In the genomic region with DNA sequence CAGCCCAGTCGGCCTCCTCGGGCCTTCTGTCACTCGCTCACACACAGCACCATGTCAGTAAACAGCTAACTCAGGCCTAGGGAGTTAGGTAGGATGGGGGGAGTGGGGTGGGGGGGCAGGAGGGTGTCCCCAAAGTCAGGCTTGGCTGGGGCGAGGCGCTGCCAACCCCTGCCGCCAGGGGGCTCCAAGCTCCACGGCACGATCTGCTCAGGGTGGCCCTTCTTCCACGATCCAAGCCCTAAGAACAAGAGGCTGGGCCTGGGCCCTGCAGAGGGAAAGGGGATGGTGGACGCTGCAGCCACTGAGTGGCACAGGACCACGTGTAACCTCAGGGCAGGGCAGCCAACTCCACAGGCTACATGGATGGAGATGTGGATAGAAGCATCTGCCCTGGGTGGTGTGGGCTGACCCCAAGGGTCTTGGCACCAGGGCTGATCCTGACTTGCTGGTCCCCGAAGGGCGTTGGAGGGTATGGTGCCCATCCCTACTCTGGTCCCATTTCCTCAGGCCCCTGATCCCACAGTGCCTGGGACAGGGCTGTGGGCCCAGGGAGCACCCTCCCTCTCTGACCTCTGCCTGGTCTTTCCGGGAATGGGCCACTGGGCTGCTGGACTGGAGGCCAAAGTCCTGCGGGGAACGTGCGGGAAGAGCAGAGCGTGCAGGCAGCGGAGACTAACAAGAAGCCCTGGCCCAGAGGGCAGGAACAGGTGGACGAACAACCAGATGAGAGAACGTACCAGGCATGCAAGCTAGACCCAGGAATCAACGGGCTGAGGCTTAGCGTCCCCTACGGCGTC, we compare ENCODE assay signal across 8 cellular contexts. TPM values are rescaled to one million over a fixed set of nuclear protein-coding genes. Genes with fewer than 3 reads are reported as not detected.
DNase-seq lines count a peak whose midpoint lies in the region; ATAC-seq, FAIRE-seq and TF ChIP-seq lines count a peak whose summit lies in the region.

No MANE protein-coding gene starts in this region.

- H3K4me3 Mint-ChIP-seq in activated T-cell treated with anti-CD3 and anti-CD28 coated beads, Interleukin-2, amount 50 U/mL, for 24 hours: no peak overlapping the region
- H3K4me3 Mint-ChIP-seq in neural progenitor cell: peak overlapping the region; percentile 57

- no peaks in the 10 kb centered on the region for H3K9me3 Mint-ChIP-seq in activated T-cell treated with anti-CD3 and anti-CD28 coated beads, Interleukin-2, amount 50 U/mL, for 24 hours
- no peaks in the 10 kb centered on the region for H3K9me3 Mint-ChIP-seq in neural progenitor cell

- no peak for FAIRE-seq in A549 (lab: Jason Lieb, UNC)

- TF ChIP-seq RAD21 in A549 (conservative IDR thresholded peaks at IDR 0.05 in 1 of 2, IDR thresholded peaks at IDR 0.05 in 1 of 2): peak; percentile 72 to 76

- peaks cover 33% of the 10 kb centered on the region for H3K36me3 Mint-ChIP-seq in activated T-cell treated with anti-CD3 and anti-CD28 coated beads, Interleukin-2, amount 50 U/mL, for 24 hours (ENCODE audit: low read depth)
- H3K36me3 Mint-ChIP-seq in neural progenitor cell: peaks cover 4% of the 10 kb centered on the region

- H3K4me2 ChIP-seq in A549 (no peak overlapping the region), OCI-LY1 (ENCODE audit: low read length) (no peak overlapping the region), neural progenitor cell (no peak overlapping the region)

- CTCF ChIA-PET in A549 (lab: Yijun Ruan, JAX): interaction anchor here (0.7 to 7.7 kb wide), 23 partner anchors 8 to 240 kb away, joined by 3 to 89 read pairs (median 4); no protein-coding TSS in a partner anchor

- 63% methylated on average over 17 of the region's 25 CpGs for WGBS in A549 (ENCODE audit: missing lambda C conversion rate)

- DNase-seq in A549 (ENCODE audit: low read depth in 1 of 2, low spot score in 1 of 2) (peak; percentile 57 to 62), GM13976 (ENCODE audit: low spot score) (peak; percentile 91), fibroblast of gingiva (ENCODE audit: low read depth) (peak; percentile 46), neural progenitor cell (ENCODE audit: low spot score) (peak; percentile 80), substantia nigra (lab: John Stamatoyannopoulos, UW) (peak in 44 of 49 donors; percentile 23 to 80 (median 53))
- peak; percentile 89 for DNase-seq in activated T-cell treated with anti-CD3 and anti-CD28 coated beads, Interleukin-2, amount 50 U/mL, for 24 hours

- H3K4me1 Mint-ChIP-seq in activated T-cell treated with anti-CD3 and anti-CD28 coated beads, Interleukin-2, amount 50 U/mL, for 24 hours (ENCODE audit: low read depth): peaks cover 15% of the 10 kb centered on the region
- peaks cover 40% of the 10 kb centered on the region for H3K4me1 Mint-ChIP-seq in neural progenitor cell

- in situ Hi-C loops in GM13976 (cut with MboI; ENCODE audit: low sequenced_read_pairs, unreplicated experiment): loop anchor here (10.0 kb wide), 1 partner anchor 154 kb away; no protein-coding TSS in a partner anchor

- TF ChIP-seq CTCF in A549 (IDR thresholded peaks at IDR 0.05) (peak; percentile 70), GM13976 (IDR thresholded peaks at IDR 0.05; ENCODE audit: borderline replicate concordance, control extremely low read depth, extremely low read depth, insufficient read depth, missing control alignments) (peak; percentile 93), OCI-LY1 (IDR thresholded peaks at IDR 0.05; ENCODE audit: low read length) (peak; percentile 90), neural progenitor cell (IDR thresholded peaks at IDR 0.05) (peak; percentile 92)

- no peaks in the 10 kb centered on the region for H3K9me2 ChIP-seq in OCI-LY1 (ENCODE audit: low read depth, low read length)

- no peaks in the 10 kb centered on the region for H3K27me3 Mint-ChIP-seq in activated T-cell treated with anti-CD3 and anti-CD28 coated beads, Interleukin-2, amount 50 U/mL, for 24 hours
- peaks cover 5% of the 10 kb centered on the region for H3K27me3 Mint-ChIP-seq in neural progenitor cell (ENCODE audit: insufficient read depth, low read depth)

- H3K27ac ChIP-seq in A549: no peak overlapping the region
- H3K27ac ChIP-seq in OCI-LY1 (ENCODE audit: low read depth, low read length, poor library complexity, severe bottlenecking): no peak overlapping the region
- no peak overlapping the region for H3K27ac ChIP-seq in neural progenitor cell
- H3K27ac ChIP-seq in substantia nigra (ENCODE audit: low read depth, low read length, poor library complexity, severe bottlenecking): peak overlapping the region; percentile 55

- H4K20me1 ChIP-seq in OCI-LY1 (ENCODE audit: insufficient read depth, low read length) (no peaks in the 10 kb centered on the region), neural progenitor cell (ENCODE audit: low read depth) (peaks cover 28% of the 10 kb centered on the region)

- no peaks in the 10 kb centered on the region for H3F3A ChIP-seq in OCI-LY1 (ENCODE audit: insufficient read depth, low read length)
- H3F3A ChIP-seq in neural progenitor cell (ENCODE audit: low read depth): peaks cover 17% of the 10 kb centered on the region

- H3K4me3 ChIP-seq in A549 (no peak overlapping the region), OCI-LY1 (ENCODE audit: low read depth, low read length, poor library complexity, severe bottlenecking) (no peak overlapping the region), neural progenitor cell (no peak overlapping the region)

- H2AFZ ChIP-seq in OCI-LY1 (ENCODE audit: low read length) (no peak overlapping the region), neural progenitor cell (replicated peaks) (no peak overlapping the region)

- ATAC-seq in A549 (peak; percentile 44 to 79), HG02763 (IDR thresholded peaks at IDR 0.05; ENCODE audit: unreplicated experiment) (no peak)

- peaks cover 5% of the 10 kb centered on the region; the same call in 1 of the 3 replicates for H3K4me1 ChIP-seq in A549
- peaks cover 13% of the 10 kb centered on the region for H3K4me1 ChIP-seq in OCI-LY1 (ENCODE audit: insufficient read depth, low read length, severe bottlenecking)
- H3K4me1 ChIP-seq in neural progenitor cell: peaks cover 10% of the 10 kb centered on the region

- POLR2A ChIA-PET in A549 (lab: Yijun Ruan, JAX): no interaction called here

- no peaks in the 10 kb centered on the region for H3K9me3 ChIP-seq in A549
- H3K9me3 ChIP-seq in OCI-LY1 (ENCODE audit: low read length): no peaks in the 10 kb centered on the region
- H3K9me3 ChIP-seq in neural progenitor cell (ENCODE audit: low read depth): no peaks in the 10 kb centered on the region

- H3K36me3 ChIP-seq in OCI-LY1 (ENCODE audit: insufficient read depth, low read length) (peaks cover 15% of the 10 kb centered on the region; the same call in 1 of the 2 replicates), neural progenitor cell (no peaks in the 10 kb centered on the region)

- H3K79me2 ChIP-seq in OCI-LY1 (ENCODE audit: insufficient read depth, low read length) (no peaks in the 10 kb centered on the region), neural progenitor cell (ENCODE audit: low read depth) (no peaks in the 10 kb centered on the region)

- no peak for TF ChIP-seq EP300 in A549 (IDR thresholded peaks at IDR 0.05)

- H3K27ac Mint-ChIP-seq in activated T-cell treated with anti-CD3 and anti-CD28 coated beads, Interleukin-2, amount 50 U/mL, for 24 hours: no peak overlapping the region
- H3K27ac Mint-ChIP-seq in neural progenitor cell: peak overlapping the region; percentile 82

- no peak for TF ChIP-seq POLR2A in A549 (IDR thresholded peaks at IDR 0.05; ENCODE audit: low read length)

- no peaks in the 10 kb centered on the region for H3K27me3 ChIP-seq in OCI-LY1 (ENCODE audit: insufficient read depth, low read length)
- H3K27me3 ChIP-seq in neural progenitor cell: no peaks in the 10 kb centered on the region

- no peak overlapping the region for H3K9ac ChIP-seq in OCI-LY1 (ENCODE audit: low read length)
- H3K9ac ChIP-seq in neural progenitor cell: no peak overlapping the region

TF ChIP-seq in A549, 52 proteins besides CTCF, POLR2A, EP300 and RAD21 (continues in another document):
- TF ChIP-seq FOXS1 (CRISPR knock-in tag; IDR thresholded peaks at IDR 0.05): no peak
- TF ChIP-seq ZNF302 (CRISPR knock-in tag; IDR thresholded peaks at IDR 0.05): no peak
- TF ChIP-seq SMC3 (IDR thresholded peaks at IDR 0.05): peak; percentile 65
- no peak for TF ChIP-seq FOSL2 (IDR thresholded peaks at IDR 0.05)
- no peak for TF ChIP-seq FOSL2 (CRISPR knock-in tag; IDR thresholded peaks at IDR 0.05)
- no peak for TF ChIP-seq CHD4 (IDR thresholded peaks at IDR 0.05; ENCODE audit: borderline replicate concordance)

RNA-seq across cellular contexts. Expression of gene TXNRD2, which starts 29.1 kb away (rescaled TPM):
- polyA plus RNA-seq in A549 (2011; rRNA removed): 15.5 and 16.3 TPM in 2 replicates
- 60.5 and 68.7 TPM in 2 replicates for polyA plus RNA-seq in A549 (2012; cell fraction: cytosol; rRNA removed)
- polyA plus RNA-seq in A549 (2012; cell fraction: nucleus; rRNA removed): 95.7 and 112 TPM in 2 replicates
- polyA plus RNA-seq in A549 (2017; fragmentation: RNase III; extraction: RNeasy Plus Mini Kit Qiagen cat#74134 plus additional on column Dnase treatment): 25.6 to 29.3 TPM (median 25.6 TPM) in 3 replicates
- polyA minus RNA-seq in A549 (2011; rRNA and poly(A)+ RNA removed): 15.1 and 19.5 TPM in 2 replicates
- total RNA-seq in neural progenitor cell (ENCODE audit: low replicate concordance): 0.19 and 3.1 TPM in 2 replicates

RNA-seq across cellular contexts. Expression of gene COMT, which starts 29.1 kb away (rescaled TPM):
- polyA plus RNA-seq in A549 (2011; rRNA removed) (69.5 and 72.3 TPM in 2 replicates), A549 (2017; fragmentation: RNase III; extraction: RNeasy Plus Mini Kit Qiagen cat#74134 plus additional on column Dnase treatment) (113 to 135 TPM (median 125 TPM) in 3 replicates)
- polyA plus RNA-seq in A549 (2012; cell fraction: cytosol; rRNA removed): 269 and 292 TPM in 2 replicates
- polyA plus RNA-seq in A549 (2012; cell fraction: nucleus; rRNA removed): 253 and 314 TPM in 2 replicates
- polyA minus RNA-seq in A549 (2011; rRNA and poly(A)+ RNA removed): 21.7 and 39.3 TPM in 2 replicates
- total RNA-seq in neural progenitor cell (ENCODE audit: low replicate concordance): 1.1 and 1.3 TPM in 2 replicates

RNA-seq across cellular contexts. Expression of gene ARVCF, which starts 45.9 kb away (rescaled TPM):
- 0.81 and 1.1 TPM in 2 replicates for polyA plus RNA-seq in A549 (2011; rRNA removed)
- polyA plus RNA-seq in A549 (2012; cell fraction: cytosol; rRNA removed): 1.9 and 2.2 TPM in 2 replicates
- 10.6 and 13.2 TPM in 2 replicates for polyA plus RNA-seq in A549 (2012; cell fraction: nucleus; rRNA removed)
- 1.2 to 2.1 TPM (median 1.9 TPM) in 3 replicates for polyA plus RNA-seq in A549 (2017; fragmentation: RNase III; extraction: RNeasy Plus Mini Kit Qiagen cat#74134 plus additional on column Dnase treatment)
- polyA minus RNA-seq in A549 (2011; rRNA and poly(A)+ RNA removed): 1.1 and 2.8 TPM in 2 replicates
- 35.4 and 159 TPM in 2 replicates for total RNA-seq in neural progenitor cell (ENCODE audit: low replicate concordance)

RNA-seq across cellular contexts. Expression of gene TANGO2, which starts 50.2 kb away (rescaled TPM):
- polyA plus RNA-seq in A549 (2011; rRNA removed): 13.2 and 15.0 TPM in 2 replicates
- polyA plus RNA-seq in A549 (2012; cell fraction: cytosol; rRNA removed): 22.7 and 28.4 TPM in 2 replicates
- polyA plus RNA-seq in A549 (2012; cell fraction: nucleus; rRNA removed): 29.8 and 35.2 TPM in 2 replicates
- 13.5 to 14.1 TPM (median 13.8 TPM) in 3 replicates for polyA plus RNA-seq in A549 (2017; fragmentation: RNase III; extraction: RNeasy Plus Mini Kit Qiagen cat#74134 plus additional on column Dnase treatment)
- 28.0 and 38.6 TPM in 2 replicates for polyA minus RNA-seq in A549 (2011; rRNA and poly(A)+ RNA removed)
- total RNA-seq in neural progenitor cell (ENCODE audit: low replicate concordance): 9.1 and 10.0 TPM in 2 replicates
